Comparison of ENCODE assay signal across 25 cellular contexts in genomic region chr14:90587252-90587910, GRCh38.
"Had no signal": no experiment of that assay in that cellular context is flagged by ENCODE, and none has a peak within 500 bp of the region (broad histone marks: within the 10 kb centered on the region; RNA-seq: fewer than 3 reads in every experiment).

No MANE protein-coding gene starts in this region.

- H3K4me3 ChIP-seq: colonic mucosa, gastroesophageal sphincter, heart left ventricle, hepatocyte, left lung, ovary, right lobe of liver, thoracic aorta, transverse colon, vagina had no signal

- H3K4me1 ChIP-seq: colonic mucosa, gastroesophageal sphincter, left lung, right lobe of liver, transverse colon, vagina had no signal

- H3K27me3 ChIP-seq: colonic mucosa, gastroesophageal sphincter, heart left ventricle, hepatocyte, left lung, ovary, right lobe of liver, transverse colon, vagina had no signal

- H3K27ac ChIP-seq: colonic mucosa, epithelial cell of prostate, gastroesophageal sphincter, heart left ventricle, hepatocyte, left lung, ovary, right lobe of liver, thoracic aorta, transverse colon, vagina had no signal

- ATAC-seq: esophagus mucosa; gastroesophageal sphincter; heart left ventricle; left lung; naive thymus-derived CD4-positive, alpha-beta T cell; stimulated activated memory B cell treated with anti-CD40 and anti-IgM and Interleukin-4, amounts not matched to agents 10 μg/mL and 1 μg/mL and 100 μg/mL, for 72 hours had no signal

- H3K36me3 ChIP-seq: colonic mucosa, ovary, right lobe of liver, transverse colon, vagina had no signal

- H3K9me3 ChIP-seq: colonic mucosa, gastroesophageal sphincter, heart left ventricle, left lung, ovary, right lobe of liver, thoracic aorta, transverse colon, vagina had no signal

- DNase-seq: colonic mucosa; effector CD8-positive, alpha-beta T cell; endodermal cell; foreskin fibroblast; heart left ventricle; left cardiac atrium; mesenchymal stem cell; midbrain; naive thymus-derived CD4-positive, alpha-beta T cell; occipital lobe; ovary; posterior cingulate gyrus; retina; right lobe of liver; stimulated activated CD4-positive, alpha-beta T cell treated with anti-CD3 and anti-CD28 coated beads, Interleukin-2, amount 100 ng/mL, for 24 hours; stimulated activated CD4-positive, alpha-beta T cell treated with anti-CD3 and anti-CD28 coated beads, Interleukin-4, amount 100 ng/mL, for 24 hours; transverse colon had no signal
